31 cellular contexts compared by ENCODE assay signal in genomic region chr12:127912266-127912665, GRCh38.
"Had no signal": no experiment of that assay in that cellular context is flagged by ENCODE, and none has a peak within 500 bp of the region (broad histone marks: within the 10 kb centered on the region; RNA-seq: fewer than 3 reads in every experiment).

No MANE protein-coding gene starts in this region.

- H3K27me3 ChIP-seq: adrenal gland, body of pancreas, brain microvascular endothelial cell, breast epithelium had no signal

- H3K4me3 ChIP-seq: adrenal gland, body of pancreas, breast epithelium had no signal

- DNase-seq: activated B cell treated with CpG ODN at 0.5 μM for 24 hours; activated CD4-positive, alpha-beta memory T cell treated with anti-CD3 and anti-CD28 coated beads for 36 hours; activated CD4-positive, alpha-beta T cell treated with anti-CD3 and anti-CD28 coated beads for 4 hours; activated CD4-positive, alpha-beta T cell treated with anti-CD3 and anti-CD28 coated beads, Interleukin-2, amount 10 ng/mL, durations not matched to agents 24 days and 14 days; activated CD4-positive, alpha-beta T cell treated with anti-CD3 and anti-CD28 coated beads, Interleukin-2, amount 50 U/mL, for 1 hour; activated CD4-positive, alpha-beta T cell treated with anti-CD3 and anti-CD28 coated beads, Interleukin-2, amount 50 U/mL, for 4 hours; activated CD4-positive, CD25-positive, alpha-beta regulatory T cell treated with anti-CD3 and anti-CD28 coated beads, Interleukin-2, amount 50 U/mL, for 72 hours; activated CD8-positive, alpha-beta memory T cell treated with anti-CD3 and anti-CD28 coated beads, Interleukin-2, amount 50 U/mL, for 4 hours; activated CD8-positive, alpha-beta T cell treated with anti-CD3 and anti-CD28 coated beads for 36 hours; activated effector memory CD4-positive, alpha-beta T cell treated with anti-CD3 and anti-CD28 coated beads, Interleukin-2, amount 50 U/mL, for 16 hours; activated gamma-delta T cell treated with Interleukin-2 at 50 U/mL for 16 hours; activated naive CD4-positive, alpha-beta T cell; activated naive CD4-positive, alpha-beta T cell treated with anti-CD3 and anti-CD28 coated beads for 36 hours; activated naive CD4-positive, alpha-beta T cell treated with anti-CD3 and anti-CD28 coated beads, Interleukin-2, amount 50 U/mL, for 16 hours; activated naive CD8-positive, alpha-beta T cell treated with anti-CD3 and anti-CD28 coated beads for 36 hours; activated T-cell treated with anti-CD3 and anti-CD28 coated beads for 4 hours; activated T-cell treated with anti-CD3 and anti-CD28 coated beads, Interleukin-2, amount 50 U/mL, for 1 hour; activated T-cell treated with anti-CD3 and anti-CD28 coated beads, Interleukin-2, amount 50 U/mL, for 4 hours; activated T-cell treated with anti-CD3 and anti-CD28 coated beads, Interleukin-2, amount 50 U/mL, for 72 hours; adrenal gland; amniotic stem cell; aorta; body of pancreas; brain microvascular endothelial cell; central memory CD4-positive, alpha-beta T cell; T-helper 2 cell; T-helper 9 cell had no signal

- H3K27ac ChIP-seq: adrenal gland, body of pancreas, brain microvascular endothelial cell, breast epithelium, VCaP had no signal

- H3K36me3 ChIP-seq: adrenal gland, brain microvascular endothelial cell, breast epithelium had no signal

- H3K4me1 ChIP-seq: body of pancreas, breast epithelium had no signal

- H3K9me3 ChIP-seq: adrenal gland, body of pancreas, breast epithelium had no signal

- ATAC-seq: activated CD8-positive, alpha-beta T cell treated with anti-CD3 and anti-CD28 coated beads for 36 hours; activated naive CD4-positive, alpha-beta T cell treated with anti-CD3 and anti-CD28 coated beads, Interleukin-2, amount 50 U/mL, for 72 hours; activated T-cell treated with anti-CD3 and anti-CD28 coated beads, Interleukin-2, amount 50 U/mL, for 4 hours; activated T-cell treated with anti-CD3 and anti-CD28 coated beads, Interleukin-2, amount 50 U/mL, for 72 hours; activated T-helper 17 cell treated with anti-CD3 and anti-CD28 coated beads, Interleukin-2, amount 50 U/mL, for 72 hours; body of pancreas had no signal
